8 cellular contexts compared by ENCODE assay signal in genomic region chr2:3377279-3377611, GRCh38. TPM values are rescaled to one million over a fixed set of nuclear protein-coding genes. Genes with fewer than 3 reads are reported as not detected.
DNase-seq lines count a peak whose midpoint lies in the region; ATAC-seq and TF ChIP-seq lines count a peak whose summit lies in the region.

No MANE protein-coding gene starts in this region.

- H3K27ac Mint-ChIP-seq in activated B cell treated with CpG ODN at 0.5 μM for 24 hours, result peak overlapping the region; percentile 94

- peak; percentile 2 for ATAC-seq in activated B cell treated with CpG ODN at 0.5 μM for 24 hours (ENCODE audit: low read depth)

- peaks cover 20% of the 10 kb centered on the region for H3K4me1 ChIP-seq in HAP-1
- H3K4me1 ChIP-seq in neutrophil (ENCODE audit: control insufficient read depth in 1 of 2, insufficient read depth in 1 of 2, low read depth in 1 of 2, low read length in 1 of 2), result peaks cover 36 to 41% of the 10 kb centered on the region in 2 experiments

- peak overlapping the region; percentile 96 for H3K4me3 Mint-ChIP-seq in activated B cell treated with CpG ODN at 0.5 μM for 24 hours

- TF ChIP-seq CTCF in activated B cell treated with CpG ODN at 0.5 μM for 24 hours (IDR thresholded peaks at IDR 0.05) (no peak), neutrophil (IDR thresholded peaks at IDR 0.05) (no peak)

- peaks cover 16% of the 10 kb centered on the region for H3K36me3 Mint-ChIP-seq in activated B cell treated with CpG ODN at 0.5 μM for 24 hours (ENCODE audit: low read depth)

- peaks cover 6% of the 10 kb centered on the region; the same call in 1 of the 2 replicates for H3K36me3 ChIP-seq in HAP-1 (replicated peaks)
- peaks cover 5% of the 10 kb centered on the region for H3K36me3 ChIP-seq in neutrophil

- no peaks in the 10 kb centered on the region for H3K9me3 Mint-ChIP-seq in activated B cell treated with CpG ODN at 0.5 μM for 24 hours

- intact Hi-C loops in activated B cell treated with CpG ODN at 0.5 μM for 24 hours (cut with micrococcal nuclease), result loop anchor here (1.0 to 5.0 kb wide), 4 partner anchors 85 to 198 kb away; partner anchors contain the start of genes RNASEH1 and RPS7

- H3K4me3 ChIP-seq in HAP-1 (peak overlapping the region; percentile 76), neutrophil (ENCODE audit: low read depth in 1 of 2, low read length in 1 of 2) (peak overlapping the region; percentile 81 to 88)

- POLR2A ChIA-PET in activated B cell treated with CpG ODN at 0.5 μM for 24 hours (lab: Charles Lee), result interaction anchor here (1.2 to 4.2 kb wide), 5 partner anchors 35 to 274 kb away, joined by 4 to 46 read pairs (median 14); partner anchors contain the start of genes ADI1, RNASEH1 and RPS7

- DNase-seq in NK-92 treated with Interleukin-12 subunit alpha and Interleukin-12 subunit beta, amount 100 ng/mL, for 24 hours (lab: John Stamatoyannopoulos, UW), result peak; percentile 35
- DNase-seq in NK-92 (lab: John Stamatoyannopoulos, UW; ENCODE audit: unreplicated experiment) (no peak), HAP-1 (ENCODE audit: low spot score in 2 of 2) (peak in 1 of 2 experiments; percentile 18), LoVo (ENCODE audit: low spot score) (peak; percentile 48), activated B cell treated with CpG ODN at 0.5 μM for 24 hours (no peak), fibroblast of peridontal ligament (ENCODE audit: extremely low read depth) (peak; percentile 45), cerebellar nuclear complex (lab: John Stamatoyannopoulos, UW) (no peak)

- H3K27me3 ChIP-seq in HAP-1 (ENCODE audit: low read depth) (no peaks in the 10 kb centered on the region), neutrophil (no peaks in the 10 kb centered on the region)

- CTCF ChIA-PET in activated B cell treated with CpG ODN at 0.5 μM for 24 hours (lab: Charles Lee), result no interaction called here

- peak overlapping the region; percentile 92 for H3K27ac ChIP-seq in neutrophil

- H3K4me1 Mint-ChIP-seq in activated B cell treated with CpG ODN at 0.5 μM for 24 hours, result peaks cover 48% of the 10 kb centered on the region

- no peaks in the 10 kb centered on the region for H3K27me3 Mint-ChIP-seq in activated B cell treated with CpG ODN at 0.5 μM for 24 hours

- no peaks in the 10 kb centered on the region for H3K9me3 ChIP-seq in HAP-1
- no peaks in the 10 kb centered on the region for H3K9me3 ChIP-seq in neutrophil

- in situ Hi-C loops in HAP-1 (cut with MboI; ENCODE audit: low sequenced_read_pairs), result no loop called here

RNA-seq across cellular contexts. Expression of gene EIPR1, which starts 0.4 kb away (rescaled TPM):
- total RNA-seq in activated B cell treated with CpG ODN at 0.5 μM for 24 hours, result 36.3 and 38.0 TPM in 2 replicates

RNA-seq across cellular contexts. Expression of gene TRAPPC12, which starts 2.2 kb away (rescaled TPM):
- total RNA-seq in activated B cell treated with CpG ODN at 0.5 μM for 24 hours, result 95.4 and 104 TPM in 2 replicates

Comparison
In these comparisons a context has a peak if more than half of its experiments do, and no peak if none do; other contexts are left out.
1. DNase-seq: peak in NK-92 treated with Interleukin-12 subunit alpha and Interleukin-12 subunit beta, amount 100 ng/mL, for 24 hours (single experiment), LoVo (single experiment) and fibroblast of peridontal ligament (single experiment); none in NK-92 (single experiment), activated B cell treated with CpG ODN at 0.5 μM for 24 hours (single experiment) and cerebellar nuclear complex (0 of 2).